ENCODE assay signal across 2 cellular contexts in the genomic region with DNA sequence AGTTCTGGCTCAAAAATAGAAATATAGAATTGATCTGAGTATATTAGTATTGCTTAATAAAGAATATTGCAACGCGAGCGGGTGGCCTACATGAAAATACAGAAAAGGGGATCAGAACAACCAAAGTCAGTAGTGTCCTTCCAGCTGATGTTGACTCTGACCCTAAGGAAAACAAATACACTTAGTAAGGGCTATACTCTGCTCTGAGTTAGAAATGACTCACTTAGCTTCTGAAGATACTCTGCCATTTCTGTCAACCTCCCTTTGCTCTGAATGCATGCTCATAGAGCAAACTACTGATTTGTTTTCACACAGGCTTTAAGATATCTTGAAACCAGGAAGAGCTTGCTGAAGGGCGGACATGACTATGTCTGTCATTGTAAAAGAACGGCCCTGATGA.
TF ChIP-seq lines count a peak whose summit lies in the region.

No MANE protein-coding gene starts in this region.

TF ChIP-seq in GM23338, 12 proteins besides CTCF, POLR2A, EP300 and RAD21 (continues in another document):
- TF ChIP-seq NANOG (IDR thresholded peaks at IDR 0.05; ENCODE audit: borderline replicate concordance), result no peak
- no peak for TF ChIP-seq ZNF331 (CRISPR knock-in tag; IDR thresholded peaks at IDR 0.05; ENCODE audit: low read depth)
- TF ChIP-seq STAT1 (IDR thresholded peaks at IDR 0.05; ENCODE audit: unreplicated experiment), result no peak
- TF ChIP-seq, protein P1, sequence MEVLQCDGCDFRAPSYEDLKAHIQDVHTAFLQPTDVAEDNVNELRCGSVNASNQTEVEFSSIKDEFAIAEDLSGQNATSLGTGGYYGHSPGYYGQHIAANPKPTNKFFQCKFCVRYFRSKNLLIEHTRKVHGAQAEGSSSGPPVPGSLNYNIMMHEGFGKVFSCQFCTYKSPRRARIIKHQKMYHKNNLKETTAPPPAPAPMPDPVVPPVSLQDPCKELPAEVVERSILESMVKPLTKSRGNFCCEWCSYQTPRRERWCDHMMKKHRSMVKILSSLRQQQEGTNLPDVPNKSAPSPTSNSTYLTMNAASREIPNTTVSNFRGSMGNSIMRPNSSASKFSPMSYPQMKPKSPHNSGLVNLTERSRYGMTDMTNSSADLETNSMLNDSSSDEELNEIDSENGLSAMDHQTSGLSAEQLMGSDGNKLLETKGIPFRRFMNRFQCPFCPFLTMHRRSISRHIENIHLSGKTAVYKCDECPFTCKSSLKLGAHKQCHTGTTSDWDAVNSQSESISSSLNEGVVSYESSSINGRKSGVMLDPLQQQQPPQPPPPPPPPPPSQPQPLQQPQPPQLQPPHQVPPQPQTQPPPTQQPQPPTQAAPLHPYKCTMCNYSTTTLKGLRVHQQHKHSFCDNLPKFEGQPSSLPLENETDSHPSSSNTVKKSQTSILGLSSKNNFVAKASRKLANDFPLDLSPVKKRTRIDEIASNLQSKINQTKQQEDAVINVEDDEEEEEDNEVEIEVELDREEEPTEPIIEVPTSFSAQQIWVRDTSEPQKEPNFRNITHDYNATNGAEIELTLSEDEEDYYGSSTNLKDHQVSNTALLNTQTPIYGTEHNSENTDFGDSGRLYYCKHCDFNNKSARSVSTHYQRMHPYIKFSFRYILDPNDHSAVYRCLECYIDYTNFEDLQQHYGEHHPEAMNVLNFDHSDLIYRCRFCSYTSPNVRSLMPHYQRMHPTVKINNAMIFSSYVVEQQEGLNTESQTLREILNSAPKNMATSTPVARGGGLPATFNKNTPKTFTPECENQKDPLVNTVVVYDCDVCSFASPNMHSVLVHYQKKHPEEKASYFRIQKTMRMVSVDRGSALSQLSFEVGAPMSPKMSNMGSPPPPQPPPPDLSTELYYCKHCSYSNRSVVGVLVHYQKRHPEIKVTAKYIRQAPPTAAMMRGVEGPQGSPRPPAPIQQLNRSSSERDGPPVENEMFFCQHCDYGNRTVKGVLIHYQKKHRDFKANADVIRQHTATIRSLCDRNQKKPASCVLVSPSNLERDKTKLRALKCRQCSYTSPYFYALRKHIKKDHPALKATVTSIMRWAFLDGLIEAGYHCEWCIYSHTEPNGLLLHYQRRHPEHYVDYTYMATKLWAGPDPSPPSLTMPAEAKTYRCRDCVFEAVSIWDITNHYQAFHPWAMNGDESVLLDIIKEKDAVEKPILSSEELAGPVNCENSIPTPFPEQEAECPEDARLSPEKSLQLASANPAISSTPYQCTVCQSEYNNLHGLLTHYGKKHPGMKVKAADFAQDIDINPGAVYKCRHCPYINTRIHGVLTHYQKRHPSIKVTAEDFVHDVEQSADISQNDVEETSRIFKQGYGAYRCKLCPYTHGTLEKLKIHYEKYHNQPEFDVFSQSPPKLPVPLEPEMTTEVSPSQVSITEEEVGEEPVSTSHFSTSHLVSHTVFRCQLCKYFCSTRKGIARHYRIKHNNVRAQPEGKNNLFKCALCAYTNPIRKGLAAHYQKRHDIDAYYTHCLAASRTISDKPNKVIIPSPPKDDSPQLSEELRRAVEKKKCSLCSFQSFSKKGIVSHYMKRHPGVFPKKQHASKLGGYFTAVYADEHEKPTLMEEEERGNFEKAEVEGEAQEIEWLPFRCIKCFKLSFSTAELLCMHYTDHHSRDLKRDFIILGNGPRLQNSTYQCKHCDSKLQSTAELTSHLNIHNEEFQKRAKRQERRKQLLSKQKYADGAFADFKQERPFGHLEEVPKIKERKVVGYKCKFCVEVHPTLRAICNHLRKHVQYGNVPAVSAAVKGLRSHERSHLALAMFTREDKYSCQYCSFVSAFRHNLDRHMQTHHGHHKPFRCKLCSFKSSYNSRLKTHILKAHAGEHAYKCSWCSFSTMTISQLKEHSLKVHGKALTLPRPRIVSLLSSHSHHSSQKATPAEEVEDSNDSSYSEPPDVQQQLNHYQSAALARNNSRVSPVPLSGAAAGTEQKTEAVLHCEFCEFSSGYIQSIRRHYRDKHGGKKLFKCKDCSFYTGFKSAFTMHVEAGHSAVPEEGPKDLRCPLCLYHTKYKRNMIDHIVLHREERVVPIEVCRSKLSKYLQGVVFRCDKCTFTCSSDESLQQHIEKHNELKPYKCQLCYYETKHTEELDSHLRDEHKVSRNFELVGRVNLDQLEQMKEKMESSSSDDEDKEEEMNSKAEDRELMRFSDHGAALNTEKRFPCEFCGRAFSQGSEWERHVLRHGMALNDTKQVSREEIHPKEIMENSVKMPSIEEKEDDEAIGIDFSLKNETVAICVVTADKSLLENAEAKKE (CRISPR knock-in tag; IDR thresholded peaks at IDR 0.05), result no peak
- no peak for TF ChIP-seq EZH2phosphoT487 (IDR thresholded peaks at IDR 0.05; ENCODE audit: unreplicated experiment)
- TF ChIP-seq CREB1 (CRISPR knock-in tag; IDR thresholded peaks at IDR 0.05; ENCODE audit: low read depth), result no peak
- TF ChIP-seq ZNF114 (CRISPR knock-in tag; IDR thresholded peaks at IDR 0.05), result no peak
- TF ChIP-seq EZH2 (IDR thresholded peaks at IDR 0.05; ENCODE audit: low read depth, unreplicated experiment), result no peak
- TF ChIP-seq, protein P2, sequence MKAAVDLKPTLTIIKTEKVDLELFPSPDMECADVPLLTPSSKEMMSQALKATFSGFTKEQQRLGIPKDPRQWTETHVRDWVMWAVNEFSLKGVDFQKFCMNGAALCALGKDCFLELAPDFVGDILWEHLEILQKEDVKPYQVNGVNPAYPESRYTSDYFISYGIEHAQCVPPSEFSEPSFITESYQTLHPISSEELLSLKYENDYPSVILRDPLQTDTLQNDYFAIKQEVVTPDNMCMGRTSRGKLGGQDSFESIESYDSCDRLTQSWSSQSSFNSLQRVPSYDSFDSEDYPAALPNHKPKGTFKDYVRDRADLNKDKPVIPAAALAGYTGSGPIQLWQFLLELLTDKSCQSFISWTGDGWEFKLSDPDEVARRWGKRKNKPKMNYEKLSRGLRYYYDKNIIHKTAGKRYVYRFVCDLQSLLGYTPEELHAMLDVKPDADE (IDR thresholded peaks at IDR 0.05), result no peak
- TF ChIP-seq, protein P3, sequence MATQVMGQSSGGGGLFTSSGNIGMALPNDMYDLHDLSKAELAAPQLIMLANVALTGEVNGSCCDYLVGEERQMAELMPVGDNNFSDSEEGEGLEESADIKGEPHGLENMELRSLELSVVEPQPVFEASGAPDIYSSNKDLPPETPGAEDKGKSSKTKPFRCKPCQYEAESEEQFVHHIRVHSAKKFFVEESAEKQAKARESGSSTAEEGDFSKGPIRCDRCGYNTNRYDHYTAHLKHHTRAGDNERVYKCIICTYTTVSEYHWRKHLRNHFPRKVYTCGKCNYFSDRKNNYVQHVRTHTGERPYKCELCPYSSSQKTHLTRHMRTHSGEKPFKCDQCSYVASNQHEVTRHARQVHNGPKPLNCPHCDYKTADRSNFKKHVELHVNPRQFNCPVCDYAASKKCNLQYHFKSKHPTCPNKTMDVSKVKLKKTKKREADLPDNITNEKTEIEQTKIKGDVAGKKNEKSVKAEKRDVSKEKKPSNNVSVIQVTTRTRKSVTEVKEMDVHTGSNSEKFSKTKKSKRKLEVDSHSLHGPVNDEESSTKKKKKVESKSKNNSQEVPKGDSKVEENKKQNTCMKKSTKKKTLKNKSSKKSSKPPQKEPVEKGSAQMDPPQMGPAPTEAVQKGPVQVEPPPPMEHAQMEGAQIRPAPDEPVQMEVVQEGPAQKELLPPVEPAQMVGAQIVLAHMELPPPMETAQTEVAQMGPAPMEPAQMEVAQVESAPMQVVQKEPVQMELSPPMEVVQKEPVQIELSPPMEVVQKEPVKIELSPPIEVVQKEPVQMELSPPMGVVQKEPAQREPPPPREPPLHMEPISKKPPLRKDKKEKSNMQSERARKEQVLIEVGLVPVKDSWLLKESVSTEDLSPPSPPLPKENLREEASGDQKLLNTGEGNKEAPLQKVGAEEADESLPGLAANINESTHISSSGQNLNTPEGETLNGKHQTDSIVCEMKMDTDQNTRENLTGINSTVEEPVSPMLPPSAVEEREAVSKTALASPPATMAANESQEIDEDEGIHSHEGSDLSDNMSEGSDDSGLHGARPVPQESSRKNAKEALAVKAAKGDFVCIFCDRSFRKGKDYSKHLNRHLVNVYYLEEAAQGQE (IDR thresholded peaks at IDR 0.05; ENCODE audit: unreplicated experiment), result no peak

TF ChIP-seq in K562, 482 proteins besides CTCF, POLR2A, EP300 and RAD21:
- TF ChIP-seq TRIM24 (IDR thresholded peaks at IDR 0.05), result no peak
- TF ChIP-seq ARNT (IDR thresholded peaks at IDR 0.05), result no peak
- no peak for TF ChIP-seq ZNF766 (CRISPR knock-in tag; conservative IDR thresholded peaks at IDR 0.05)
- TF ChIP-seq PTTG1 (tag; IDR thresholded peaks at IDR 0.05; ENCODE audit: low read depth), result no peak
- no peak for TF ChIP-seq STAT5B (CRISPR knock-in tag; IDR thresholded peaks at IDR 0.05)
- no peak for TF ChIP-seq NFE2L1 (tag; IDR thresholded peaks at IDR 0.05; ENCODE audit: borderline replicate concordance, low read depth)
- TF ChIP-seq FOSL1 (tag; conservative IDR thresholded peaks at IDR 0.05), result peak; percentile 70
- TF ChIP-seq FOXP1 (CRISPR knock-in tag; IDR thresholded peaks at IDR 0.05), result no peak
- TF ChIP-seq, protein P4, sequence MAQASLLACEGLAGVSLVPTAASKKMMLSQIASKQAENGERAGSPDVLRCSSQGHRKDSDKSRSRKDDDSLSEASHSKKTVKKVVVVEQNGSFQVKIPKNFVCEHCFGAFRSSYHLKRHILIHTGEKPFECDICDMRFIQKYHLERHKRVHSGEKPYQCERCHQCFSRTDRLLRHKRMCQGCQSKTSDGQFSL (CRISPR knock-in tag; IDR thresholded peaks at IDR 0.05), result no peak
- TF ChIP-seq, protein P4 (tag; IDR thresholded peaks at IDR 0.05), result no peak
- TF ChIP-seq DPF2 (IDR thresholded peaks at IDR 0.05), result no peak
- TF ChIP-seq, protein P5, sequence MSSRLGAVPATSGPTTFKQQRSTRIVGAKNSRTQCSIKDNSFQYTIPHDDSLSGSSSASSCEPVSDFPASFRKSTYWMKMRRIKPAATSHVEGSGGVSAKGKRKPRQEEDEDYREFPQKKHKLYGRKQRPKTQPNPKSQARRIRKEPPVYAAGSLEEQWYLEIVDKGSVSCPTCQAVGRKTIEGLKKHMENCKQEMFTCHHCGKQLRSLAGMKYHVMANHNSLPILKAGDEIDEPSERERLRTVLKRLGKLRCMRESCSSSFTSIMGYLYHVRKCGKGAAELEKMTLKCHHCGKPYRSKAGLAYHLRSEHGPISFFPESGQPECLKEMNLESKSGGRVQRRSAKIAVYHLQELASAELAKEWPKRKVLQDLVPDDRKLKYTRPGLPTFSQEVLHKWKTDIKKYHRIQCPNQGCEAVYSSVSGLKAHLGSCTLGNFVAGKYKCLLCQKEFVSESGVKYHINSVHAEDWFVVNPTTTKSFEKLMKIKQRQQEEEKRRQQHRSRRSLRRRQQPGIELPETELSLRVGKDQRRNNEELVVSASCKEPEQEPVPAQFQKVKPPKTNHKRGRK (tag; IDR thresholded peaks at IDR 0.05), result no peak
- TF ChIP-seq BRF1 (IDR thresholded peaks at IDR 0.05; ENCODE audit: borderline replicate concordance, extremely low read depth, insufficient read length), result no peak
- TF ChIP-seq ZNF124 (CRISPR knock-in tag; IDR thresholded peaks at IDR 0.05), result no peak
- 0 out of 2 replicates have a peak, but pooled peaks have one; percentile 27 for TF ChIP-seq JUND (IDR thresholded peaks at IDR 0.05; ENCODE audit: borderline replicate concordance, low read depth, low read length)
- no peak for TF ChIP-seq JUND (tag; IDR thresholded peaks at IDR 0.05; ENCODE audit: borderline replicate concordance, low read depth, low read length)
